Comparison of ENCODE assay signal across 8 cellular contexts in the genomic region with DNA sequence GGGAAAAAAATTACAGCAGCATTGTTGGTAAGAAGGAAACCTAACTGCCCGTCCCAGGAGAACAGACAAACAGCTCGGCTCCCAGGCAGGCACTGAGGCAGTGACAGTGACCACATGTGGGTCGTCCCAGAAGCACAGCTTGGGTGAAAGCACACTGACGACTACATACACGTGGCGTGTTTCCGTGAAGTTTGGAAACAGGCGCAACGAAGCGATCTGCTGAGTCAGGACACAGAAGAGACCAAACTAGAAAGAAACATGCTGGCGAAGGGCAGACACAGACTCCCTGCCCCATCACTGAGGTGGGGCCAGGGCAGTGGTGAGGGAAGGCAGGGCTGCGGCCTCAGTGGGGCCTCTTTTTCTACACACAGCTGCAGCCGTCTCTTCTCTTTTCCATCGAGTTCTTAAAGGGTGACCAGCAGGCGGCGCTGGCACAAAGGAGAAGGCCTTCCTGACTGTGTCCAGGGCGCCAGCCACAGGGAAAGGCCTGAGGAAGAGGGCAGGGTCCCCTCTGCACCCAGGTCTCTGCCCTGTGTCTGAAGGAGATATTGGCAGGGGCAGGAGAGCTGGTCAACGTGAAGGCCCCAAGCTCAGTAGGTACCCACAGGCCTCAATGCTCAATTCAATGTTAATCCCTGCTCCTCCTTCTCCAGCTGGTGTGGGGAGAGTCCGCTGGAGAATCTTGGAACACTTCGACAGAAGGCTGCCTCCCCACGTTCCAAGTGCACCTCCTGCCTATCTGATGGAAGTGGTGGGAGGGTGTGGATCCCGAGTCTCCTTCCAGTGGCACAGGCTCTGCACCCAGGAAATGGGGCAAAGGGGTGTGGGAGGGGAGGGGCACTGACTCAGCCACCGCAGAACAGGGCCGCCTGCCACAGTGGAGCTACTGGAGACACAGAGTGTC. TPM values are rescaled to one million over a fixed set of nuclear protein-coding genes. Genes with fewer than 3 reads are reported as not detected.
DNase-seq lines count a peak whose midpoint lies in the region; ATAC-seq and TF ChIP-seq lines count a peak whose summit lies in the region.

No MANE protein-coding gene starts in this region.

- H3K27ac ChIP-seq in SJCRH30 = no peak overlapping the region

- peak; percentile 80 for TF ChIP-seq CTCF in astrocyte of the cerebellum (IDR thresholded peaks at IDR 0.05; ENCODE audit: low read depth, low read length, missing control alignments)

- H3K4me1 ChIP-seq in SJCRH30 = no peaks in the 10 kb centered on the region

- intact Hi-C loops in left ventricle myocardium superior (cut with micrococcal nuclease) = loop anchor here (2.0 to 5.0 kb wide), 2 partner anchors 56 to 180 kb away; a partner anchor contains a TSS

- H3K9me3 ChIP-seq in SJCRH30 (replicated peaks) = no peaks in the 10 kb centered on the region

- no peak overlapping the region for H3K4me3 ChIP-seq in SJCRH30
- H3K4me3 ChIP-seq in astrocyte of the cerebellum (ENCODE audit: low read depth, low read length) = no peak overlapping the region

- peaks cover 22% of the 10 kb centered on the region for H3K36me3 ChIP-seq in SJCRH30

- ATAC-seq in left ventricle myocardium superior (peak; percentile 70), HG02678 (IDR thresholded peaks at IDR 0.05; ENCODE audit: unreplicated experiment) (no peak)

- no peaks in the 10 kb centered on the region for H3K27me3 ChIP-seq in SJCRH30

- in situ Hi-C loops in astrocyte of the cerebellum (cut with HindIII; ENCODE audit: low sequenced_read_pairs) = loop anchor here (5.0 kb wide), 2 partner anchors 70 to 85 kb away; no protein-coding TSS in a partner anchor

- DNase-seq in DMS53 treated with DMSO at 0.1 percent for 48 hours (lab: John Stamatoyannopoulos, UW; ENCODE audit: unreplicated experiment) (peak; percentile 45), Kasumi-1 (lab: John Stamatoyannopoulos, UW) (peak; percentile 54 to 78), SJCRH30 (peak; percentile 65 to 75), astrocyte of the cerebellum (ENCODE audit: low read depth) (peak; percentile 48), left ventricle myocardium superior (peak; percentile 91), pulmonary artery endothelial cell (ENCODE audit: low read depth, low spot score) (peak; percentile 29), NCI-H2107 (lab: John Stamatoyannopoulos, UW) (no peak)

RNA-seq across cellular contexts. Expression of a gene that starts 19.9 kb away (rescaled TPM):
- total RNA-seq in SJCRH30 (2014; rRNA removed; shearing (Covaris generic)) = 25.0 and 32.0 TPM in 2 replicates
- total RNA-seq in left ventricle myocardium superior (12.4 TPM), pulmonary artery endothelial cell (49.8 and 67.5 TPM in 2 replicates)

RNA-seq across cellular contexts. Expression of a gene that starts 45.2 kb away (rescaled TPM):
- total RNA-seq in SJCRH30 (2014; rRNA removed; shearing (Covaris generic)) = 135 and 168 TPM in 2 replicates
- total RNA-seq in left ventricle myocardium superior = 173 TPM
- 162 and 188 TPM in 2 replicates for total RNA-seq in pulmonary artery endothelial cell
